In genomic region chr9:6667633-6668280, GRCh38 we compare ENCODE assay signal across 8 cellular contexts. TPM values are rescaled to one million over a fixed set of nuclear protein-coding genes. Genes with fewer than 3 reads are reported as not detected.
DNase-seq lines count a peak whose midpoint lies in the region; ATAC-seq and TF ChIP-seq lines count a peak whose summit lies in the region.

No MANE protein-coding gene starts in this region.

- no peak for TF ChIP-seq POLR2A in heart left ventricle (IDR thresholded peaks at IDR 0.05)

- DNase-seq in heart left ventricle (no peak), left ventricle myocardium superior (no peak), NCI-H2196 treated with DMSO at 0.1 percent for 48 hours (lab: John Stamatoyannopoulos, UW; ENCODE audit: unreplicated experiment) (peak; percentile 39), coronary artery (ENCODE audit: low spot score) (no peak), NK-92 (lab: John Stamatoyannopoulos, UW; ENCODE audit: unreplicated experiment) (no peak), neuronal stem cell (ENCODE audit: low spot score) (no peak)

- H3K9me3 ChIP-seq in heart left ventricle (no peaks in the 10 kb centered on the region), neuronal stem cell (replicated peaks in 1 of 2; ENCODE audit: control insufficient read depth in 2 of 2, insufficient read depth in 1 of 2, low read depth in 1 of 2, low read length in 2 of 2) (no peaks in the 10 kb centered on the region)

- no peak overlapping the region for H3K9ac ChIP-seq in neuronal stem cell (ENCODE audit: low read depth, low read length, poor library complexity)

- H3K4ac ChIP-seq in neuronal stem cell (ENCODE audit: low read length): no peak overlapping the region

- no peak overlapping the region for H2BK15ac ChIP-seq in neuronal stem cell (ENCODE audit: low read length)

- H2BK5ac ChIP-seq in neuronal stem cell (ENCODE audit: low read length): no peak overlapping the region

- H3K4me1 ChIP-seq in heart left ventricle (no peaks in the 10 kb centered on the region), neuronal stem cell (ENCODE audit: control insufficient read depth in 2 of 2, insufficient read depth in 1 of 2, low read depth in 1 of 2, low read length in 2 of 2) (peaks cover 0 to 9% of the 10 kb centered on the region in 2 donors)

- H3K18ac ChIP-seq in neuronal stem cell (ENCODE audit: low read length): no peak overlapping the region

- H3K4me3 ChIP-seq in heart left ventricle (no peak overlapping the region), coronary artery (no peak overlapping the region), neuronal stem cell (ENCODE audit: low read length in 2 of 2) (no peak overlapping the region)

- no peaks in the 10 kb centered on the region for H3K4me1 Mint-ChIP-seq in nephron

- H3K4me3 Mint-ChIP-seq in nephron: no peak overlapping the region

- H3K4me2 ChIP-seq in neuronal stem cell (ENCODE audit: insufficient read depth, low read length, poor library complexity, severe bottlenecking): no peak overlapping the region

- 60 to 63% (median 62%) methylated on average over 5 of the region's 5 CpGs for WGBS in heart left ventricle, 4 donors
- no CpG with 5 or more reads among the region's 5 CpGs for WGBS in neuronal stem cell (ENCODE audit: extremely low coverage in 2 of 2, insufficient read length in 2 of 2, insufficient replicate concordance in 1 of 2), 2 donors

- no peaks in the 10 kb centered on the region for H3K27me3 ChIP-seq in heart left ventricle
- no peaks in the 10 kb centered on the region for H3K27me3 ChIP-seq in neuronal stem cell (ENCODE audit: control insufficient read depth in 3 of 3, insufficient read depth in 3 of 3, low read depth in 1 of 3, low read length in 3 of 3)

- no peak for ATAC-seq in heart left ventricle
- no peak for ATAC-seq in left ventricle myocardium superior
- ATAC-seq in GM18873 (IDR thresholded peaks at IDR 0.05; ENCODE audit: low FRiP score, unreplicated experiment): no peak

- no peak overlapping the region for H2BK120ac ChIP-seq in neuronal stem cell (ENCODE audit: low read depth, low read length)

- H3K14ac ChIP-seq in neuronal stem cell (ENCODE audit: low read length): no peak overlapping the region

- no peak overlapping the region for H3K23ac ChIP-seq in neuronal stem cell (ENCODE audit: low read depth, low read length, poor library complexity)

- intact Hi-C loops in heart left ventricle (cut with DNase I): loop anchor here in 9 of 10 donors (2.0 to 10.0 kb wide), 7 partner anchors 80 to 315 kb away; no protein-coding TSS in a partner anchor
- intact Hi-C loops in left ventricle myocardium superior (cut with micrococcal nuclease): loop anchor here (10.0 kb wide), 1 partner anchor 313 kb away; no protein-coding TSS in a partner anchor

- H3K79me1 ChIP-seq in neuronal stem cell (ENCODE audit: low read depth, low read length): no peaks in the 10 kb centered on the region

- H3K36me3 ChIP-seq in heart left ventricle: no peaks in the 10 kb centered on the region
- peaks cover 0 to 7% of the 10 kb centered on the region in 2 donors for H3K36me3 ChIP-seq in neuronal stem cell (replicated peaks in 1 of 2; ENCODE audit: control insufficient read depth in 2 of 2, insufficient read depth in 2 of 2, low read length in 2 of 2)

- H3K36me3 Mint-ChIP-seq in nephron (ENCODE audit: low read depth): no peaks in the 10 kb centered on the region

- no peak overlapping the region for H2AK5ac ChIP-seq in neuronal stem cell (ENCODE audit: low read depth, low read length)

- H3K27me3 Mint-ChIP-seq in nephron (ENCODE audit: low read depth): peaks cover 2% of the 10 kb centered on the region

- H3K27ac ChIP-seq in heart left ventricle (no peak overlapping the region), coronary artery (no peak overlapping the region), neuronal stem cell (replicated peaks; ENCODE audit: low read length) (no peak overlapping the region)

- H4K91ac ChIP-seq in neuronal stem cell (ENCODE audit: low read depth, low read length, poor library complexity): no peak overlapping the region

- no peak overlapping the region for H3K27ac Mint-ChIP-seq in nephron

- no peak overlapping the region for H2BK12ac ChIP-seq in neuronal stem cell (ENCODE audit: low read length)

- TF ChIP-seq CTCF in heart left ventricle (IDR thresholded peaks at IDR 0.05) (peak; percentile 25 to 65 (median 48)), coronary artery (IDR thresholded peaks at IDR 0.05) (peak; percentile 29), nephron (IDR thresholded peaks at IDR 0.05; ENCODE audit: unreplicated experiment in 3 of 3) (peak; percentile 58 to 63 (median 63))

- H4K8ac ChIP-seq in neuronal stem cell (ENCODE audit: low read depth, low read length): no peak overlapping the region

- H3K9me3 Mint-ChIP-seq in nephron: no peaks in the 10 kb centered on the region

- no peak overlapping the region for H2AFZ ChIP-seq in neuronal stem cell (ENCODE audit: low read length)

RNA-seq across cellular contexts. Expression of gene GLDC, which starts 22.2 kb away (rescaled TPM):
- under 1 TPM in 1 of 9 donors, not detected in 8; 0.53 TPM for total RNA-seq in heart left ventricle
- under 1 TPM in 1 of 2 donors, not detected in 1; 0.26 TPM for polyA plus RNA-seq in heart left ventricle
- total RNA-seq in left ventricle myocardium superior: not detected
- polyA plus RNA-seq in neuronal stem cell (2013, experiment 1 of 2): 46.6 TPM
- 46.6 TPM for polyA plus RNA-seq in neuronal stem cell (2013, experiment 2 of 2)
